In the genomic region with DNA sequence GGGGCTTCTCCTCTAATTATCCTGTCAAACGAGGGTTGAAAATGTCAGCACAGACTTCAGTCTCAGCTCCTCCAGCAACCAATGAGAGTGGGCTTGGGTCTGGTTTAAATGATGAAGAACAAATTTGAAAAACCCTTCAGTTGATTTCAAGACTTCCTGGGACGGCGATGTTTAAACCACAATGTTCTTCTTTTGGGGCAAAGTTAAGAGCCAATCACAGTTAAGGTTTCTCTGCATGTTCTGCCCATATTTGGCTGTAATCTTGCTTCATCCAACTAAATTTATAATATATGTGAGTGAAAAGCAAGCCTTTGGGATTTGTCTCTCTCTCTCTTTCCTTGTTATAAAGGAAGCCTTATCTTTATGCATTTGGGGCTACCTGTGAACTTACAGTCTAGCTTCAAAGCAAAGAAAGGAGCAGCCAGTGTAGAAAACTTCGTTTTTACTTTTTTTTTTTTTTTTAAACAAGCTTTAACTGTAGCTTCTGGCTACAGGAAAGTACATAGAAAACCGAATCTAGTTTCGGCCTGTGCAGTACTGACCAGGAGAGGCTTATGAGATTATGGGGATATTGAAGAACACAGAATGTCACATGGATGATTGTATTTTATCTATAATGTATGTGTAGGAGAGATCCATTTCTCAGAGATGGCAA, we compare ENCODE assay signal across 1 cellular context.
TF ChIP-seq lines count a peak whose summit lies in the region.

No MANE protein-coding gene starts in this region.

TF ChIP-seq in H1, 55 proteins besides CTCF, POLR2A, EP300 and RAD21 (continued from another document):
- TF ChIP-seq SRF (IDR thresholded peaks at IDR 0.05; ENCODE audit: low read depth, low read length) = no peak
- no peak for TF ChIP-seq CREB1 (IDR thresholded peaks at IDR 0.05)
- TF ChIP-seq ASH2L (IDR thresholded peaks at IDR 0.05; ENCODE audit: low read length) = no peak
- TF ChIP-seq CBX8 (IDR thresholded peaks at IDR 0.05; ENCODE audit: borderline replicate concordance, low read depth, low read length) = no peak
- no peak for TF ChIP-seq SAP30 (IDR thresholded peaks at IDR 0.05; ENCODE audit: insufficient read depth, insufficient replicate concordance, low read length)
- no peak for TF ChIP-seq JUN (IDR thresholded peaks at IDR 0.05; ENCODE audit: low read depth, low read length)
- TF ChIP-seq, protein P1, sequence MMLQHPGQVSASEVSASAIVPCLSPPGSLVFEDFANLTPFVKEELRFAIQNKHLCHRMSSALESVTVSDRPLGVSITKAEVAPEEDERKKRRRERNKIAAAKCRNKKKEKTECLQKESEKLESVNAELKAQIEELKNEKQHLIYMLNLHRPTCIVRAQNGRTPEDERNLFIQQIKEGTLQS (IDR thresholded peaks at IDR 0.05; ENCODE audit: insufficient read depth, low read depth, low read length) = no peak
- TF ChIP-seq SP2 (IDR thresholded peaks at IDR 0.05; ENCODE audit: low read length) = no peak
- no peak for TF ChIP-seq TEAD4 (IDR thresholded peaks at IDR 0.05; ENCODE audit: low read depth, low read length)
- TF ChIP-seq, protein P2, sequence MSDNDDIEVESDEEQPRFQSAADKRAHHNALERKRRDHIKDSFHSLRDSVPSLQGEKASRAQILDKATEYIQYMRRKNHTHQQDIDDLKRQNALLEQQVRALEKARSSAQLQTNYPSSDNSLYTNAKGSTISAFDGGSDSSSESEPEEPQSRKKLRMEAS (IDR thresholded peaks at IDR 0.05) = no peak
- no peak for TF ChIP-seq ZNF274 (IDR thresholded peaks at IDR 0.05; ENCODE audit: borderline replicate concordance, extremely low read depth, low read length)
- no peak for TF ChIP-seq POU5F1 (IDR thresholded peaks at IDR 0.05; ENCODE audit: low read depth, low read length)
